24 cellular contexts compared by ENCODE assay signal in the genomic region with DNA sequence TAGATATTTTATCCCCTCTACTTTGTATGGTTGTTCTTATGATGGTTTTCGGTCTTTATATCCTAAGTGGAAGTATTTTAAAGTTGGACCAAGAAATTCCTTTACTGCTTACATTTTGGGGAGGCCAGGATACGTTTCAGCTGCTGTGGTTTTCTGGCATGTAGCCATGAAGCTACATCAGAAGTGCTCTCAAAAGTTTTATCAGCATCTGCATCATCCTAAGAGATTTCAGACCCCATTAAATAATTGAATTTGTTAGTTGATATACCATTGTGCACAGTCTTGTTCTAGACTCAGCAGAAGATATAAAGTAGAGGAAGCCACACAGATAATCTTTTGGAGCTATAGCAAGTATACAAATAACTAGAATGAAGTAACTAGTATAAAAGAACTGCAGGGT. TPM values are rescaled to one million over a fixed set of nuclear protein-coding genes. Genes with fewer than 3 reads are reported as not detected.
"Had no signal": no experiment of that assay in that cellular context is flagged by ENCODE, and none has a peak within 500 bp of the region (broad histone marks: within the 10 kb centered on the region; RNA-seq: fewer than 3 reads in every experiment).

No MANE protein-coding gene starts in this region.

- H3K27ac ChIP-seq: left ventricle myocardium inferior, ovary, right atrium auricular region, right lobe of liver, tibial nerve, uterus had no signal

- H3K4me1 Mint-ChIP-seq: natural killer cell; stimulated activated naive CD8-positive, alpha-beta T cell treated with anti-CD3 and anti-CD28 coated beads, Interleukin-15, amount 100 ng/mL, for 72 hours had no signal

- H3K27me3 Mint-ChIP-seq: naive B cell; stimulated activated memory B cell treated with anti-CD40 and anti-IgM and Interleukin-4, amounts not matched to agents 10 μg/mL and 1 μg/mL and 100 μg/mL, for 72 hours; stimulated activated naive CD8-positive, alpha-beta T cell treated with anti-CD3 and anti-CD28 coated beads, Interleukin-15, amount 100 ng/mL, for 72 hours; type B pancreatic cell had no signal

- H3K36me3 ChIP-seq: ovary, right atrium auricular region, right lobe of liver, uterus had no signal

- H3K4me3 Mint-ChIP-seq: mesothelial cell of epicardium; natural killer cell; stimulated activated memory B cell treated with anti-CD40 and anti-IgM and Interleukin-4, amounts not matched to agents 10 μg/mL and 1 μg/mL and 100 μg/mL, for 72 hours; stimulated activated naive CD8-positive, alpha-beta T cell treated with anti-CD3 and anti-CD28 coated beads, Interleukin-15, amount 100 ng/mL, for 72 hours; type B pancreatic cell had no signal

- H3K4me2 ChIP-seq: smooth muscle cell had no signal

- H3K27me3 ChIP-seq: ovary, right atrium auricular region, right lobe of liver, tibial nerve, uterus had no signal

- DNase-seq: islet precursor cell; left ventricle myocardium inferior; mesendoderm; naive B cell; natural killer cell; ovary; right lobe of liver; stimulated activated CD4-positive, alpha-beta T cell treated with anti-CD3 and anti-CD28 coated beads, Interleukin-1b, Interleukin-23, amount 100 ng/mL, for 48 hours; stimulated activated CD4-positive, alpha-beta T cell treated with anti-CD3 and anti-CD28 coated beads, Interleukin-2, amount 100 ng/mL, for 48 hours; stimulated activated CD4-positive, alpha-beta T cell treated with anti-CD3 and anti-CD28 coated beads, Interleukin-4, amount 100 ng/mL, for 4 hours; stimulated activated CD8-positive, alpha-beta memory T cell treated with anti-CD3 and anti-CD28 coated beads, Interleukin-4, amount 100 ng/mL, for 48 hours; stimulated activated naive CD4-positive, alpha-beta T cell treated with Interleukin-2 at 50 U/mL for 16 hours; stimulated activated naive CD8-positive, alpha-beta T cell treated with anti-CD3 and anti-CD28 coated beads, Interleukin-15, amount 100 ng/mL, for 72 hours; substantia nigra; uterus had no signal

- H3K9me3 ChIP-seq: left ventricle myocardium inferior, ovary, right atrium auricular region, right lobe of liver, tibial nerve, uterus had no signal

- H3K4me1 ChIP-seq: right atrium auricular region, right lobe of liver, tibial nerve, uterus had no signal

- ATAC-seq: natural killer cell; right lobe of liver; stimulated activated memory B cell treated with anti-CD40 and anti-IgM and Interleukin-4, amounts not matched to agents 10 μg/mL and 1 μg/mL and 100 μg/mL, for 72 hours; stimulated activated naive CD8-positive, alpha-beta T cell treated with anti-CD3 and anti-CD28 coated beads, Interleukin-15, amount 100 ng/mL, for 72 hours had no signal

- H3K4me3 ChIP-seq: left ventricle myocardium inferior, lung, ovary, right atrium auricular region, right lobe of liver, smooth muscle cell, tibial nerve, uterus had no signal

- H3K27ac Mint-ChIP-seq: mesothelial cell of epicardium; natural killer cell; progenitor cell of endocrine pancreas; stimulated activated memory B cell treated with anti-CD40 and anti-IgM and Interleukin-4, amounts not matched to agents 10 μg/mL and 1 μg/mL and 100 μg/mL, for 72 hours; type B pancreatic cell had no signal

- H3K36me3 Mint-ChIP-seq: mesothelial cell of epicardium, naive B cell, natural killer cell had no signal

RNA-seq across cellular contexts. Expression of gene SKOR1, which starts 50.0 kb away (rescaled TPM):
- total RNA-seq: kidney epithelial cell had no signal
